Comparison of ENCODE assay signal across 8 cellular contexts in genomic region chr17:81097134-81097942, GRCh38.
DNase-seq lines count a peak whose midpoint lies in the region; ATAC-seq and TF ChIP-seq lines count a peak whose summit lies in the region.

No MANE protein-coding gene starts in this region.

- DNase-seq in GM13976 (ENCODE audit: low spot score) (peak; percentile 79), RWPE2 (ENCODE audit: low spot score) (no peak), amniotic stem cell (lab: John Stamatoyannopoulos, UW) (peak; percentile 57), heart right ventricle (peak; percentile 70 to 76), pulmonary artery endothelial cell (ENCODE audit: low read depth, low spot score) (peak; percentile 58), uterus (peak; percentile 89 to 90), NCI-H146 (lab: John Stamatoyannopoulos, UW) (no peak)

- peaks cover 25% of the 10 kb centered on the region for H3K36me3 ChIP-seq in RWPE2 (ENCODE audit: low read depth)
- H3K36me3 ChIP-seq in heart right ventricle: peaks cover 0 to 19% (median 0%) of the 10 kb centered on the region in 9 donors
- no peaks in the 10 kb centered on the region for H3K36me3 ChIP-seq in uterus

- H3K4me1 ChIP-seq in RWPE2 (ENCODE audit: insufficient read depth, poor library complexity, severe bottlenecking): peaks cover 40% of the 10 kb centered on the region
- H3K4me1 ChIP-seq in heart right ventricle: peaks cover 5 to 53% (median 18%) of the 10 kb centered on the region in 9 donors
- peaks cover 20 to 36% of the 10 kb centered on the region in 2 donors for H3K4me1 ChIP-seq in uterus

- peak; percentile 43 for TF ChIP-seq CTCF in GM13976 (IDR thresholded peaks at IDR 0.05; ENCODE audit: borderline replicate concordance, control extremely low read depth, extremely low read depth, insufficient read depth, missing control alignments)
- peak; percentile 88 for TF ChIP-seq CTCF in RWPE2 (IDR thresholded peaks at IDR 0.05; ENCODE audit: poor library complexity, severe bottlenecking)
- TF ChIP-seq CTCF in heart right ventricle (IDR thresholded peaks at IDR 0.05): peak; percentile 34 to 85 (median 73)
- TF ChIP-seq CTCF in uterus (IDR thresholded peaks at IDR 0.05): peak; percentile 83 to 88 (median 87)

- H3K9me3 ChIP-seq in RWPE2 (ENCODE audit: severe bottlenecking): no peaks in the 10 kb centered on the region
- no peaks in the 10 kb centered on the region for H3K9me3 ChIP-seq in heart right ventricle
- no peaks in the 10 kb centered on the region for H3K9me3 ChIP-seq in uterus

- peak overlapping the region; percentile 80 for H3K27ac ChIP-seq in RWPE2 (ENCODE audit: poor library complexity, severe bottlenecking)
- H3K27ac ChIP-seq in heart right ventricle: peak overlapping the region in 3 of 10 donors; percentile 3 to 70 (median 15)
- H3K27ac ChIP-seq in uterus: peak overlapping the region; percentile 83 to 84

- in situ Hi-C loops in GM13976 (cut with MboI; ENCODE audit: low sequenced_read_pairs, unreplicated experiment): no loop called here

- no peak overlapping the region for H3K4me3 ChIP-seq in RWPE2 (ENCODE audit: severe bottlenecking)
- H3K4me3 ChIP-seq in heart right ventricle: peak overlapping the region in 6 of 10 donors; percentile 9 to 34 (median 24)
- peak overlapping the region in 1 of 2 donors; percentile 15 for H3K4me3 ChIP-seq in uterus

- TF ChIP-seq POLR2A in uterus (IDR thresholded peaks at IDR 0.05): peak; percentile 17 to 39

- intact Hi-C loops in heart right ventricle (cut with DNase I): loop anchor here in 7 of 10 donors (1.0 to 5.0 kb wide), 6 partner anchors 71 to 110 kb away; partner anchors contain the start of gene CHMP6 (in 1 of the 7)
- intact Hi-C loops in uterus (cut with DNase I; ENCODE audit: low total_unique reads): loop anchor here (5.0 to 10.0 kb wide), 2 partner anchors 75 to 693 kb away; no protein-coding TSS in a partner anchor

- 28 to 33% methylated on average over 31 of the region's 31 CpGs for WGBS in heart right ventricle, 2 donors

- ATAC-seq in RWPE2 (ENCODE audit: low read depth) (peak; percentile 41), heart right ventricle (peak; percentile 44 to 76 (median 71)), GM21367 (IDR thresholded peaks at IDR 0.05; ENCODE audit: unreplicated experiment) (no peak)

- H3K27me3 ChIP-seq in RWPE2 (ENCODE audit: insufficient read depth, poor library complexity, severe bottlenecking): no peaks in the 10 kb centered on the region
- no peaks in the 10 kb centered on the region for H3K27me3 ChIP-seq in heart right ventricle
- H3K27me3 ChIP-seq in uterus: no peaks in the 10 kb centered on the region

Comparison
In these comparisons a context has a peak if more than half of its experiments do, and no peak if none do; other contexts are left out.
1. DNase-seq: peak in GM13976 (single experiment), amniotic stem cell (single experiment), heart right ventricle (2 of 2), pulmonary artery endothelial cell (single experiment) and uterus (2 of 2); none in RWPE2 (single experiment) and NCI-H146 (single experiment).
2. Peak in every context shown above with its lines, with median percentiles within 50 percentile points of each other: CTCF ChIP-seq.